Comparison of ENCODE assay signal across 9 cellular contexts in the genomic region with DNA sequence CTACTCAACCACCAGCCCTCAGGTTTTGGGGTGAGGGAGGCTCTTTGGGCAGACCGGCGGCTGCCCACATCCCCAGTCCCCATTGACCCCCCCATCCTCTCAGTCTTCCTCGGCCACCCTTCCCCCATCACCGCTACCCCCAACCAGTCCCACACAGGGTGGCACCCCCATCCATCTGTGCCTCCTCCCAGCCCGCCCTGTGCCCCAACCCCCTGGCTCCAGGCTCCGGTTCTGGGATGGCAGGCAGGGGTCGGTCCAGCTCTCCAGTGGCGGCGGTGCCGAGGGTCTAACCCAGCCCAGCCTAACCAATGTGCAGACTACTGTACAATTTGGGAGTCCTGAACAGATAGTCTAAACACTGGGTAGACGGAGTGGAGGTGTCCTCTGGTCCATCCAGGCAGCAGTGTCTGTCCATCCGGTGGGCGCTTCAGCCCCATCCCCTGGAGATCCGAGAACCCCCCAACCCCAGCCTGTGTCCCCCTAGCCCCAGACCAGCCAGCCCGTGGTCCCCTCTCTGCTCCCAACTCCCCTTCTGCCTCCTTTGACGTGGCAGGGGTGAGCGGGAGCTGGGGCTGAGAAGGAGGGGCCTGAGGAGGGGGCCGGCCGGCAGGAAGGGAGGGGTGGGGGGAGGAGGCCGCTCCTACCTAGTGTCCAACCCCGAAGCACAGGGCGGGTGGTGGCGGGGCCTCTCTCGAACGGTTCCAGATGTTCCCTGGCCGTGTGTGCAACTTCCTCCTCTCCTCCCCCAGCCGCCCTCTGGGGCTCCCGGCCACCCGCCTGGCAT. TPM values are rescaled to one million over a fixed set of nuclear protein-coding genes. Genes with fewer than 3 reads are reported as not detected.
DNase-seq lines count a peak whose midpoint lies in the region; ATAC-seq and TF ChIP-seq lines count a peak whose summit lies in the region.
"Had no signal": no experiment of that assay in that cellular context is flagged by ENCODE, and none has a peak within 500 bp of the region (broad histone marks: within the 10 kb centered on the region; RNA-seq: fewer than 3 reads in every experiment).

No MANE protein-coding gene starts in this region.

- H3K36me3 Mint-ChIP-seq in dendritic cell treated with granulocyte-macrophage colony-stimulating factor and Interleukin-4, amounts not matched to agents 40 ng/mL and 50 ng/mL, for 4 days (ENCODE audit: low read depth), result peaks cover 23% of the 10 kb centered on the region
- peaks cover 3% of the 10 kb centered on the region for H3K36me3 Mint-ChIP-seq in mesothelial cell of epicardium

- H3K27me3 Mint-ChIP-seq in dendritic cell treated with granulocyte-macrophage colony-stimulating factor and Interleukin-4, amounts not matched to agents 40 ng/mL and 50 ng/mL, for 4 days, result peaks cover 16% of the 10 kb centered on the region
- no peaks in the 10 kb centered on the region for H3K27me3 Mint-ChIP-seq in mesothelial cell of epicardium (ENCODE audit: low read depth)

- intact Hi-C loops in dendritic cell treated with granulocyte-macrophage colony-stimulating factor and Interleukin-4, amounts not matched to agents 40 ng/mL and 50 ng/mL, for 4 days (cut with micrococcal nuclease), result no loop called here

- no peaks in the 10 kb centered on the region for H3K9me3 Mint-ChIP-seq in dendritic cell treated with granulocyte-macrophage colony-stimulating factor and Interleukin-4, amounts not matched to agents 40 ng/mL and 50 ng/mL, for 4 days
- H3K9me3 Mint-ChIP-seq in mesothelial cell of epicardium, result no peaks in the 10 kb centered on the region

- H3K4me1 Mint-ChIP-seq in dendritic cell treated with granulocyte-macrophage colony-stimulating factor and Interleukin-4, amounts not matched to agents 40 ng/mL and 50 ng/mL, for 4 days (ENCODE audit: low read depth), result peaks cover 28% of the 10 kb centered on the region
- H3K4me1 Mint-ChIP-seq in mesothelial cell of epicardium, result peaks cover 26% of the 10 kb centered on the region

- H3K27ac Mint-ChIP-seq in dendritic cell treated with granulocyte-macrophage colony-stimulating factor and Interleukin-4, amounts not matched to agents 40 ng/mL and 50 ng/mL, for 4 days, result peak overlapping the region; percentile 1
- peak overlapping the region; percentile 94 for H3K27ac Mint-ChIP-seq in mesothelial cell of epicardium

- peak overlapping the region; percentile 41 for H3K27ac ChIP-seq in ACC112 (ENCODE audit: low read depth, low read length)

- peak overlapping the region; percentile 48 for H2AFZ ChIP-seq in ACC112 (ENCODE audit: low read length, unreplicated experiment)

- no peaks in the 10 kb centered on the region for H3K27me3 ChIP-seq in ACC112 (ENCODE audit: insufficient read depth, low read length)

- no peak for ATAC-seq in HG02973 (IDR thresholded peaks at IDR 0.05; ENCODE audit: unreplicated experiment)

- TF ChIP-seq CTCF in mesothelial cell of epicardium (IDR thresholded peaks at IDR 0.05; ENCODE audit: unreplicated experiment), result no peak

- H3K79me2 ChIP-seq in ACC112 (ENCODE audit: control insufficient read depth, insufficient read depth, low read length, unreplicated experiment), result no peaks in the 10 kb centered on the region

- no peaks in the 10 kb centered on the region for H3K36me3 ChIP-seq in ACC112 (ENCODE audit: insufficient read depth, low read length)

- DNase-seq in MV-4-11 (lab: John Stamatoyannopoulos, UW) (peak; percentile 84), mesothelial cell of epicardium (ENCODE audit: low spot score in 2 of 2, unreplicated experiment in 2 of 2) (peak; percentile 65 to 68), middle frontal gyrus (ENCODE audit: extremely low spot score, low spot score) (no peak), superior temporal gyrus (ENCODE audit: extremely low spot score) (no peak)
- DNase-seq in activated CD4-positive, alpha-beta T cell treated with anti-CD3 and anti-CD28 coated beads for 4 hours, result no peak
- DNase-seq: COR-L47 had no signal

- H3K4me3 ChIP-seq in ACC112 (ENCODE audit: low read depth, low read length), result peak overlapping the region; percentile 81

- H3K4me1 ChIP-seq in ACC112 (ENCODE audit: control insufficient read depth, insufficient read depth, low read length, unreplicated experiment), result peaks cover 33% of the 10 kb centered on the region

- H3K4me3 Mint-ChIP-seq in dendritic cell treated with granulocyte-macrophage colony-stimulating factor and Interleukin-4, amounts not matched to agents 40 ng/mL and 50 ng/mL, for 4 days, result no peak overlapping the region
- H3K4me3 Mint-ChIP-seq in mesothelial cell of epicardium, result peak overlapping the region; percentile 56

RNA-seq across cellular contexts. Expression of gene GOLGA2, which starts 31.2 kb away (rescaled TPM):
- total RNA-seq in mesothelial cell of epicardium, result 177 to 195 TPM (median 186 TPM) in 3 replicates

RNA-seq across cellular contexts. Expression of gene SWI5, which starts 31.4 kb away (rescaled TPM):
- total RNA-seq in mesothelial cell of epicardium, result 24.1 to 26.0 TPM (median 24.3 TPM) in 3 replicates

RNA-seq across cellular contexts. Expression of gene DNM1, which starts 41.5 kb away (rescaled TPM):
- total RNA-seq in mesothelial cell of epicardium, result 86.8 to 98.6 TPM (median 89.2 TPM) in 3 replicates

RNA-seq across cellular contexts. Expression of gene CIZ1, which starts 53.3 kb away (rescaled TPM):
- 152 to 157 TPM (median 155 TPM) in 3 replicates for total RNA-seq in mesothelial cell of epicardium

Comparison
In these comparisons a context has a peak if more than half of its experiments do, and no peak if none do; other contexts are left out.
1. DNase-seq: peak in MV-4-11 (single experiment) and mesothelial cell of epicardium (2 of 2); none in middle frontal gyrus (single experiment), activated CD4-positive, alpha-beta T cell treated with anti-CD3 and anti-CD28 coated beads for 4 hours (0 of 2) and superior temporal gyrus (single experiment).